Comparison of ENCODE assay signal across 24 cellular contexts in genomic region chrX:153372949-153373348, GRCh38. TPM values are rescaled to one million over a fixed set of nuclear protein-coding genes. Genes with fewer than 3 reads are reported as not detected.
"Had no signal": no experiment of that assay in that cellular context is flagged by ENCODE, and none has a peak within 500 bp of the region (broad histone marks: within the 10 kb centered on the region; RNA-seq: fewer than 3 reads in every experiment).

No MANE protein-coding gene starts in this region.

- H3K27me3 ChIP-seq: brain microvascular endothelial cell, cardiac muscle cell had no signal

- H3K9ac ChIP-seq: KMS-11 had no signal

- H3K9me3 Mint-ChIP-seq: activated B cell treated with CpG ODN at 0.5 μM for 24 hours; activated CD4-positive, alpha-beta memory T cell treated with anti-CD3 and anti-CD28 coated beads for 36 hours; activated CD4-positive, alpha-beta T cell treated with anti-CD3 and anti-CD28 coated beads, Interleukin-2, amount 10 ng/mL, durations not matched to agents 24 days and 14 days; activated T-cell treated with anti-CD3 and anti-CD28 coated beads, Interleukin-2, amount 50 U/mL, for 4 hours had no signal

- H3K27me3 Mint-ChIP-seq: activated naive CD8-positive, alpha-beta T cell had no signal

- H3K4me2 ChIP-seq: KMS-11 had no signal

- H3K27ac Mint-ChIP-seq: activated B cell treated with CpG ODN at 0.5 μM for 24 hours; activated CD4-positive, alpha-beta memory T cell treated with anti-CD3 and anti-CD28 coated beads for 36 hours; activated CD4-positive, alpha-beta T cell treated with anti-CD3 and anti-CD28 coated beads, Interleukin-2, amount 10 ng/mL, durations not matched to agents 24 days and 14 days; activated naive CD8-positive, alpha-beta T cell; T-helper 17 cell had no signal

- H3K27ac ChIP-seq: brain microvascular endothelial cell, cardiac muscle cell, KMS-11 had no signal

- H3K4me3 ChIP-seq: cardiac muscle cell had no signal

- H3K4me3 Mint-ChIP-seq: activated B cell treated with CpG ODN at 0.5 μM for 24 hours; activated CD4-positive, alpha-beta memory T cell treated with anti-CD3 and anti-CD28 coated beads for 36 hours; activated CD4-positive, alpha-beta T cell treated with anti-CD3 and anti-CD28 coated beads, Interleukin-2, amount 10 ng/mL, durations not matched to agents 24 days and 14 days; activated naive CD8-positive, alpha-beta T cell; activated T-cell treated with anti-CD3 and anti-CD28 coated beads, Interleukin-2, amount 50 U/mL, for 4 hours; T-helper 17 cell had no signal

- DNase-seq: activated B cell treated with CpG ODN at 0.5 μM for 24 hours; activated CD4-positive, alpha-beta memory T cell treated with anti-CD3 and anti-CD28 coated beads for 36 hours; activated CD4-positive, alpha-beta T cell treated with anti-CD3 and anti-CD28 coated beads for 1 hour; activated CD4-positive, alpha-beta T cell treated with anti-CD3 and anti-CD28 coated beads, Interleukin-2, amount 10 ng/mL, durations not matched to agents 24 days and 14 days; activated CD8-positive, alpha-beta memory T cell treated with anti-CD3 and anti-CD28 coated beads for 24 hours; activated effector memory CD4-positive, alpha-beta T cell treated with anti-CD3 and anti-CD28 coated beads, Interleukin-2, amount 50 U/mL, for 16 hours; activated naive CD4-positive, alpha-beta T cell treated with Interleukin-2 at 50 U/mL for 16 hours; activated T-cell treated with anti-CD3 and anti-CD28 coated beads, Interleukin-2, amount 50 U/mL, for 4 hours; brain microvascular endothelial cell; NCI-H1092; NCI-H1694; NCI-H2029 treated with DMSO at 0.1 percent for 48 hours; NCI-H446 treated with DMSO at 0.1 percent for 48 hours; NCI-H524 treated with DMSO at 0.1 percent for 48 hours; NCI-H748 treated with DMSO at 0.1 percent for 48 hours; SIG-M5; T-helper 17 cell; T-helper 9 cell had no signal

- H3K4me1 Mint-ChIP-seq: activated B cell treated with CpG ODN at 0.5 μM for 24 hours had no signal

- H3K36me3 Mint-ChIP-seq: activated CD4-positive, alpha-beta memory T cell treated with anti-CD3 and anti-CD28 coated beads for 36 hours had no signal

- H3K36me3 ChIP-seq: brain microvascular endothelial cell, cardiac muscle cell had no signal

RNA-seq across cellular contexts. Expression of gene PNMA6E, which starts 28.2 kb away (rescaled TPM):
- total RNA-seq: activated B cell treated with CpG ODN at 0.5 μM for 24 hours; activated CD4-positive, alpha-beta memory T cell treated with anti-CD3 and anti-CD28 coated beads for 36 hours; activated CD4-positive, alpha-beta T cell treated with anti-CD3 and anti-CD28 coated beads, Interleukin-2, amount 10 ng/mL, durations not matched to agents 24 days and 14 days; activated T-cell treated with anti-CD3 and anti-CD28 coated beads, Interleukin-2, amount 50 U/mL, for 4 hours; MCF 10A; OCI-LY7; RPMI7951; T-helper 17 cell had no signal
- polyA plus RNA-seq: cardiac muscle cell had no signal

RNA-seq across cellular contexts. Expression of gene ZFP92, which starts 38.3 kb away (rescaled TPM):
- total RNA-seq: MCF 10A, RPMI7951 had no signal
- polyA plus RNA-seq: cardiac muscle cell had no signal

RNA-seq across cellular contexts. Expression of gene PNMA6F, which starts 51.4 kb away (rescaled TPM):
- total RNA-seq: activated B cell treated with CpG ODN at 0.5 μM for 24 hours; activated CD4-positive, alpha-beta memory T cell treated with anti-CD3 and anti-CD28 coated beads for 36 hours; activated CD4-positive, alpha-beta T cell treated with anti-CD3 and anti-CD28 coated beads, Interleukin-2, amount 10 ng/mL, durations not matched to agents 24 days and 14 days; activated T-cell treated with anti-CD3 and anti-CD28 coated beads, Interleukin-2, amount 50 U/mL, for 4 hours; cardiac muscle cell; MCF 10A; OCI-LY7; RPMI7951; T-helper 17 cell had no signal
- polyA plus RNA-seq: cardiac muscle cell had no signal
